In genomic region chr3:88311826-88312225, GRCh38 we compare ENCODE assay signal across 28 cellular contexts.
DNase-seq lines count a peak whose midpoint lies in the region; ATAC-seq lines count a peak whose summit lies in the region.
"Had no signal": no experiment of that assay in that cellular context is flagged by ENCODE, and none has a peak within 500 bp of the region (broad histone marks: within the 10 kb centered on the region; RNA-seq: fewer than 3 reads in every experiment).

No MANE protein-coding gene starts in this region.

- peak; percentile 18 for DNase-seq in NCI-H748 treated with DMSO at 0.1 percent for 48 hours (lab: John Stamatoyannopoulos, UW)
- DNase-seq in NOMO-1 treated with dmso at 0.1 percent for 144 hours (lab: John Stamatoyannopoulos, UW; ENCODE audit: unreplicated experiment): no peak
- no peak for DNase-seq in stimulated activated naive CD8-positive, alpha-beta T cell treated with anti-CD3 and anti-CD28 coated beads, Interleukin-15, amount 100 ng/mL, for 72 hours
- DNase-seq: activated CD4-positive, alpha-beta T cell treated with anti-CD3 and anti-CD28 coated beads, Interleukin-2, amount 50 U/mL, for 4 hours; activated CD4-positive, CD25-positive, alpha-beta regulatory T cell; anterior cingulate cortex; endodermal cell; gastrocnemius medialis; H9; immature natural killer cell; Karpas-422; MV-4-11; naive thymus-derived CD8-positive, alpha-beta T cell; NCI-H187; NCI-H226; retina; SHP77; small intestine; stimulated activated CD4-positive, alpha-beta T cell treated with anti-CD3 and anti-CD28 coated beads, Interleukin-2, amount 100 ng/mL, for 48 hours had no signal

- H3K27ac Mint-ChIP-seq in stimulated activated naive CD8-positive, alpha-beta T cell treated with anti-CD3 and anti-CD28 coated beads, Interleukin-15, amount 100 ng/mL, for 72 hours: no peak overlapping the region
- H3K27ac Mint-ChIP-seq: activated naive CD4-positive, alpha-beta T cell treated with anti-CD3 and anti-CD28 coated beads, Interleukin-2, amount 50 U/mL, for 24 hours; CD14-positive monocyte; endodermal cell; H9; immature natural killer cell; naive thymus-derived CD8-positive, alpha-beta T cell; stimulated activated memory B cell treated with anti-CD40 and anti-IgM and Interleukin-4, amounts not matched to agents 10 μg/mL and 1 μg/mL and 100 μg/mL, for 72 hours had no signal

- no peaks in the 10 kb centered on the region for H3K9me3 Mint-ChIP-seq in stimulated activated naive CD8-positive, alpha-beta T cell treated with anti-CD3 and anti-CD28 coated beads, Interleukin-15, amount 100 ng/mL, for 72 hours
- H3K9me3 Mint-ChIP-seq: endodermal cell; H9; stimulated activated memory B cell treated with anti-CD40 and anti-IgM and Interleukin-4, amounts not matched to agents 10 μg/mL and 1 μg/mL and 100 μg/mL, for 72 hours had no signal

- H3K4me3 Mint-ChIP-seq in stimulated activated naive CD8-positive, alpha-beta T cell treated with anti-CD3 and anti-CD28 coated beads, Interleukin-15, amount 100 ng/mL, for 72 hours: no peak overlapping the region
- H3K4me3 Mint-ChIP-seq: activated naive CD4-positive, alpha-beta T cell treated with anti-CD3 and anti-CD28 coated beads, Interleukin-2, amount 50 U/mL, for 24 hours; CD14-positive monocyte; endodermal cell; H9; immature natural killer cell; naive thymus-derived CD8-positive, alpha-beta T cell; stimulated activated memory B cell treated with anti-CD40 and anti-IgM and Interleukin-4, amounts not matched to agents 10 μg/mL and 1 μg/mL and 100 μg/mL, for 72 hours had no signal

- H3K27me3 Mint-ChIP-seq in stimulated activated naive CD8-positive, alpha-beta T cell treated with anti-CD3 and anti-CD28 coated beads, Interleukin-15, amount 100 ng/mL, for 72 hours: no peaks in the 10 kb centered on the region
- H3K27me3 Mint-ChIP-seq: naive thymus-derived CD8-positive, alpha-beta T cell; stimulated activated memory B cell treated with anti-CD40 and anti-IgM and Interleukin-4, amounts not matched to agents 10 μg/mL and 1 μg/mL and 100 μg/mL, for 72 hours had no signal

- no peaks in the 10 kb centered on the region for H3K4me1 Mint-ChIP-seq in stimulated activated naive CD8-positive, alpha-beta T cell treated with anti-CD3 and anti-CD28 coated beads, Interleukin-15, amount 100 ng/mL, for 72 hours
- H3K4me1 Mint-ChIP-seq: activated naive CD4-positive, alpha-beta T cell treated with anti-CD3 and anti-CD28 coated beads, Interleukin-2, amount 50 U/mL, for 24 hours; CD14-positive monocyte; immature natural killer cell; naive thymus-derived CD8-positive, alpha-beta T cell; stimulated activated memory B cell treated with anti-CD40 and anti-IgM and Interleukin-4, amounts not matched to agents 10 μg/mL and 1 μg/mL and 100 μg/mL, for 72 hours had no signal

- peak; percentile 57 for ATAC-seq in GM18511 (IDR thresholded peaks at IDR 0.05; ENCODE audit: unreplicated experiment)
- peak; percentile 77 for ATAC-seq in GM21515 (IDR thresholded peaks at IDR 0.05; ENCODE audit: unreplicated experiment)
- ATAC-seq in HG03095 (IDR thresholded peaks at IDR 0.05; ENCODE audit: unreplicated experiment): peak; percentile 72
- no peak for ATAC-seq in HG03457 (IDR thresholded peaks at IDR 0.05; ENCODE audit: unreplicated experiment)
- no peak for ATAC-seq in GM18858 (IDR thresholded peaks at IDR 0.05; ENCODE audit: unreplicated experiment)
- ATAC-seq in stimulated activated naive CD8-positive, alpha-beta T cell treated with anti-CD3 and anti-CD28 coated beads, Interleukin-15, amount 100 ng/mL, for 72 hours: no peak
- ATAC-seq: gastrocnemius medialis; left lobe of liver; naive thymus-derived CD8-positive, alpha-beta T cell; stimulated activated memory B cell treated with anti-CD40 and anti-IgM and Interleukin-4, amounts not matched to agents 10 μg/mL and 1 μg/mL and 100 μg/mL, for 72 hours had no signal

Comparison
In these comparisons a context has a peak if more than half of its experiments do, and no peak if none do; other contexts are left out.
1. ATAC-seq: peak in GM18511 (single experiment), GM21515 (single experiment) and HG03095 (single experiment); none in HG03457 (single experiment), GM18858 (single experiment) and stimulated activated naive CD8-positive, alpha-beta T cell treated with anti-CD3 and anti-CD28 coated beads, Interleukin-15, amount 100 ng/mL, for 72 hours (single experiment).